22 cellular contexts compared by ENCODE assay signal in the genomic region with DNA sequence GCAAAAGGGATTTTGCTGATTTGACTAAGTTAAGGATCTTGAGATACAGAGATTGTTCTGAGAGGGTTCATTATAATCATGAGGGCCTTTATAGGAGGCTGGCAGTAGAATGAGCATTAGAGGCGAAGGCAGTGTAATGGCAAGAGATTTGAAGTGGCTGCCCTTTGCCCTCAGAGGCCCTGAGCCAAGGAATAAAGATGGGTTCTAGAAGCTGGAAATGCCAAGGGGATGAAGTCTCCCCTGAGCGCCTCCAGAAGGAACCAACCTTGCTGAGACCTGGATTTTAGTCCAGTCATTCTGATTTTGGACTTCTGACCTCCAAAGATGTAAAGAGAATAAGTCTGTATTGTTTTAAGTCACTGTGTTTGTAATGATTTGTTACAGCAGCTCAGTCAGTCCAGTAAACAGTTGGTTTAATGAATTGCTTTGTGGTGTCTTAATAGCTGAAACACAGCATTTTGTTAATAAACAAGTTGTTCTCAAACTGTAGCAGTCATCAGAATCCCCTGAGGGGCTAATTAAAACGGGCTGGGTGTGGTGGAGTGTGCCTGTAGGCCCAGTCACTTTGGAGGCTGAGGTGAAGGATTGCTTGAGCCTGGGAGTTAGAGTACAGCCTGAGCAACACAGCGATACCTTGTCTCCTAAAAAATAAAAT. TPM values are rescaled to one million over a fixed set of nuclear protein-coding genes. Genes with fewer than 3 reads are reported as not detected.
DNase-seq lines count a peak whose midpoint lies in the region; ATAC-seq, FAIRE-seq and TF ChIP-seq lines count a peak whose summit lies in the region.
"Had no signal": no experiment of that assay in that cellular context is flagged by ENCODE, and none has a peak within 500 bp of the region (broad histone marks: within the 10 kb centered on the region; RNA-seq: fewer than 3 reads in every experiment).

No MANE protein-coding gene starts in this region.

- H3K23ac ChIP-seq in mesenchymal stem cell (ENCODE audit: low read length in 2 of 2), result no peak overlapping the region

- H2BK12ac ChIP-seq in mesenchymal stem cell (ENCODE audit: low read length in 2 of 2), result no peak overlapping the region

- H3K4me2 ChIP-seq in GM12878 (ENCODE audit: control insufficient read depth, insufficient read depth) (no peak overlapping the region), mesenchymal stem cell (ENCODE audit: low read length, poor library complexity, severe bottlenecking) (no peak overlapping the region)

- DNase-seq in HFFc6, result no peak
- DNase-seq in GM12878 (ENCODE audit: low read depth, low spot score), result no peak
- DNase-seq in mesenchymal stem cell, result peak; percentile 53
- no peak for DNase-seq in mucosa of gallbladder (ENCODE audit: low spot score)
- no peak for DNase-seq in MG63
- DNase-seq in KG1 (lab: John Stamatoyannopoulos, UW), result no peak
- no peak for DNase-seq in GM20000 (ENCODE audit: low spot score)
- DNase-seq: ACHN; Caco-2; CD4-positive, alpha-beta memory T cell; DMS 273 treated with DMSO at 0.1 percent for 48 hours; DMS79 treated with DMSO at 0.1 percent for 48 hours; NCI-H1092 treated with DMSO at 0.1 percent for 48 hours; NCI-H1436 treated with DMSO at 0.1 percent for 48 hours; NCI-H1930; NCI-H226; NCI-H510A treated with DMSO at 0.1 percent for 48 hours; NCI-H748 treated with DMSO at 0.1 percent for 48 hours; SIG-M5 had no signal

- FAIRE-seq in GM12878 (lab: Jason Lieb, UNC), result no peak
- FAIRE-seq: GM12892, H1 had no signal

- no peak overlapping the region for H3K9ac ChIP-seq in GM12878 (ENCODE audit: control insufficient read depth, insufficient read depth, low read length)
- no peak overlapping the region for H3K9ac ChIP-seq in mesenchymal stem cell (ENCODE audit: low read length)
- H3K9ac ChIP-seq: BLaER1 treated with 17β-estradiol and CSF1 and Interleukin-3, amounts not matched to agents 10 nM and 100 nM had no signal

- no peak for TF ChIP-seq RAD21 in GM12878 (IDR thresholded peaks at IDR 0.05; ENCODE audit: insufficient read depth, low read depth, low read length)

- SMC1A ChIA-PET in GM12878 (lab: Charles Lee; ENCODE audit: uncharacterized antibody, unreplicated experiment), result interaction anchor here (1.1 to 4.9 kb wide), 3 partner anchors 9 to 18 kb away, joined by 3 to 26 read pairs (median 15); no protein-coding TSS in a partner anchor

- peaks cover 40% of the 10 kb centered on the region for H3K36me3 Mint-ChIP-seq in HFFc6 (ENCODE audit: low read depth)

- no peak for TF ChIP-seq POLR2A in GM12878 (IDR thresholded peaks at IDR 0.05; ENCODE audit: low read depth, low read length)

- no peak overlapping the region for H4K8ac ChIP-seq in mesenchymal stem cell (ENCODE audit: low read length)

- POLR2A ChIA-PET in GM12878 (lab: Charles Lee), result no interaction called here

- peak overlapping the region; percentile 46 for H2AK5ac ChIP-seq in mesenchymal stem cell (ENCODE audit: low read length, severe bottlenecking)

- intact Hi-C loops in GM12878 (cut with micrococcal nuclease; ENCODE audit: unreplicated experiment), result no loop called here

- no peak overlapping the region for H4K91ac ChIP-seq in mesenchymal stem cell (ENCODE audit: low read length)

- H3K79me1 ChIP-seq in mesenchymal stem cell (replicated peaks; ENCODE audit: low read length, poor library complexity, severe bottlenecking), result peaks cover 7% of the 10 kb centered on the region

- no peak overlapping the region for H3K4ac ChIP-seq in mesenchymal stem cell (ENCODE audit: low read depth in 1 of 2, low read length in 2 of 2)

- no peak overlapping the region for H2AFZ ChIP-seq in GM12878 (ENCODE audit: control insufficient read depth, low read depth, low read length)
- H2AFZ ChIP-seq in mesenchymal stem cell (ENCODE audit: low read depth, low read length), result no peak overlapping the region

- RAD21 ChIA-PET in GM12878 (lab: Charles Lee; ENCODE audit: unreplicated experiment), result interaction anchor here (0.9 to 1.0 kb wide), 2 partner anchors 9 to 18 kb away, joined by 3 to 5 read pairs; no protein-coding TSS in a partner anchor

- BruUV-seq in GM12878 (replicated peaks; lab: Mats Ljungman, UMichigan), result no TSS peak

- in situ Hi-C loops in GM12878 (cut with MboI), result no loop called here

- no peak overlapping the region; the same call in 1 of the 2 replicates for H3K4me3 Mint-ChIP-seq in HFFc6
- H3K4me3 Mint-ChIP-seq: CD4-positive, alpha-beta memory T cell had no signal

- H3K4me3 ChIP-seq in GM12878 (no peak overlapping the region), mesenchymal stem cell (ENCODE audit: insufficient read depth in 1 of 2, low read depth in 1 of 2, low read length in 2 of 2) (no peak overlapping the region), MG63 (no peak overlapping the region)
- H3K4me3 ChIP-seq: BLaER1 treated with 17β-estradiol and CSF1 and Interleukin-3, amounts not matched to agents 10 nM and 100 nM had no signal

- peaks cover 2% of the 10 kb centered on the region for H3K27me3 Mint-ChIP-seq in HFFc6 (ENCODE audit: insufficient read depth)
- H3K27me3 Mint-ChIP-seq: CD4-positive, alpha-beta memory T cell had no signal

- peak; percentile 40 for ATAC-seq in GM12878

- peak overlapping the region; percentile 19; the same call in 1 of the 2 replicates for H3K27ac Mint-ChIP-seq in HFFc6

- peaks cover 46% of the 10 kb centered on the region for H3K4me1 Mint-ChIP-seq in HFFc6 (ENCODE audit: low read depth)

- H3K4me1 ChIP-seq in GM12878 (ENCODE audit: control insufficient read depth, insufficient read depth, low read length), result no peaks in the 10 kb centered on the region
- H3K4me1 ChIP-seq in mesenchymal stem cell (ENCODE audit: control insufficient read depth, insufficient read depth, low read depth, low read length), result peaks cover 14% of the 10 kb centered on the region

- CTCF ChIA-PET in GM12878 (lab: Yijun Ruan, JAX), result interaction anchor here (1.2 kb wide), 1 partner anchor 17 kb away, joined by 3 read pairs; no protein-coding TSS in a partner anchor

- TF ChIP-seq EP300 in GM12878 (IDR thresholded peaks at IDR 0.05; ENCODE audit: borderline replicate concordance in 1 of 2, control insufficient read depth in 1 of 2, low read depth in 2 of 2, low read length in 2 of 2), result no peak

- no peaks in the 10 kb centered on the region for H4K20me1 ChIP-seq in GM12878 (ENCODE audit: control insufficient read depth, insufficient read depth)
- H4K20me1 ChIP-seq: BLaER1 treated with 17β-estradiol and CSF1 and Interleukin-3, amounts not matched to agents 10 nM and 100 nM had no signal

- H2BK15ac ChIP-seq in mesenchymal stem cell (ENCODE audit: low read depth, poor library complexity, severe bottlenecking), result no peak overlapping the region

- no peak overlapping the region for H3K14ac ChIP-seq in mesenchymal stem cell (ENCODE audit: low read length in 2 of 2)

- H3K9me3 ChIP-seq in GM12878 (replicated peaks; ENCODE audit: control insufficient read depth, insufficient read depth, low read length), result no peaks in the 10 kb centered on the region; the same call in 2 of the 3 replicates
- no peaks in the 10 kb centered on the region for H3K9me3 ChIP-seq in mesenchymal stem cell (ENCODE audit: control insufficient read depth, low read length)
- H3K9me3 ChIP-seq in MG63, result no peaks in the 10 kb centered on the region
- H3K9me3 ChIP-seq: Caco-2 had no signal

- H2BK5ac ChIP-seq in mesenchymal stem cell (ENCODE audit: low read depth, low read length, poor library complexity, severe bottlenecking), result no peak overlapping the region

- 92% methylated on average over 4 of the region's 4 CpGs for WGBS in GM12878 (ENCODE audit: insufficient coverage, insufficient replicate concordance, low lambda C conversion rate, missing lambda C conversion rate)
- 74% methylated on average over 4 of the region's 4 CpGs for WGBS in mesenchymal stem cell

- H2BK120ac ChIP-seq in mesenchymal stem cell (ENCODE audit: low read depth, low read length), result no peak overlapping the region

- no peak for TF ChIP-seq CTCF in HFFc6 (IDR thresholded peaks at IDR 0.05)
- no peak for TF ChIP-seq CTCF in GM12878 (IDR thresholded peaks at IDR 0.05 in 2 of 3, conservative IDR thresholded peaks at IDR 0.05 in 1 of 3; ENCODE audit: control insufficient read depth in 2 of 3, extremely low read depth in 1 of 3, insufficient read depth in 1 of 3, low read depth in 3 of 3, low read length in 3 of 3)
- no peak for TF ChIP-seq CTCF in GM20000 (IDR thresholded peaks at IDR 0.05; ENCODE audit: extremely low read depth, missing control alignments)

- no peaks in the 10 kb centered on the region; the same call in 1 of the 2 replicates for H3K9me3 Mint-ChIP-seq in HFFc6

- H3K27me3 ChIP-seq in GM12878 (replicated peaks in 1 of 2; ENCODE audit: control insufficient read depth in 2 of 2, insufficient read depth in 2 of 2, low read length in 1 of 2) (no peaks in the 10 kb centered on the region), mesenchymal stem cell (ENCODE audit: control insufficient read depth in 1 of 2, insufficient read depth in 1 of 2, low read length in 2 of 2) (no peaks in the 10 kb centered on the region), MG63 (no peaks in the 10 kb centered on the region)
- H3K27me3 ChIP-seq: BLaER1 treated with 17β-estradiol and CSF1 and Interleukin-3, amounts not matched to agents 10 nM and 100 nM had no signal

- H3K36me3 ChIP-seq in GM12878 (ENCODE audit: control insufficient read depth in 2 of 2, insufficient read depth in 2 of 2, low read length in 1 of 2), result no peaks in the 10 kb centered on the region
- H3K36me3 ChIP-seq in mesenchymal stem cell (ENCODE audit: control insufficient read depth in 1 of 2, insufficient read depth in 2 of 2, low read depth in 1 of 2, low read length in 2 of 2), result peaks cover 2 to 27% of the 10 kb centered on the region in 2 experiments
- peaks cover 30% of the 10 kb centered on the region for H3K36me3 ChIP-seq in MG63

- H3K27ac ChIP-seq in GM12878 (ENCODE audit: control insufficient read depth, insufficient read depth) (no peak overlapping the region), mesenchymal stem cell (ENCODE audit: low read length, poor library complexity, severe bottlenecking) (no peak overlapping the region)
- H3K27ac ChIP-seq: BLaER1 treated with 17β-estradiol and CSF1 and Interleukin-3, amounts not matched to agents 10 nM and 100 nM had no signal

- no peak overlapping the region for H3K18ac ChIP-seq in mesenchymal stem cell (ENCODE audit: low read depth in 1 of 2, low read length in 2 of 2)

- no peaks in the 10 kb centered on the region for H3K79me2 ChIP-seq in GM12878 (ENCODE audit: control insufficient read depth, insufficient read depth, low read length)

RNA-seq across cellular contexts. Expression of a gene that starts 23.2 kb away (rescaled TPM):
- total RNA-seq in HFFc6 (2021; fragmentation: NEBNext Ultra II Directional; extraction: Animal tissue kit (Norgen Biotek cat#: 25700)), result 100 to 1,000 TPM; 139 to 183 (median 150) TPM
- total RNA-seq in GM12878 (2013; cell fraction: nucleolus; rRNA removed), result 41.5 and 42.2 TPM in 2 replicates
- total RNA-seq in GM12878 (2014; rRNA removed) (103 and 127 TPM in 2 replicates), GM12878 (2014; rRNA removed; fragmentation: Illumina TruSeq; extraction: Trizol) (63.0 and 66.7 TPM in 2 replicates), GM12878 (2021) (80.0 and 80.2 TPM in 2 replicates), mucosa of gallbladder (64.4 TPM)
- 58.0 TPM for polyA plus RNA-seq in GM12878 (2011; ENCODE audit: low read depth)
- polyA plus RNA-seq in GM12878 (2011; rRNA removed) (188 and 194 TPM in 2 replicates), GM12878 (2014; fragmentation: Illumina TruSeq; extraction: Trizol) (130 and 179 TPM in 2 replicates), GM12878 (2014; fragmentation: Nextera tagmentation; extraction: Ambion mirVana) (100 to 1,000 TPM; 311 to 366 TPM), GM12878 (2014; rRNA removed) (195 and 236 TPM in 2 replicates), GM12878 (2016; fragmentation: Nextera tagmentation; extraction: Ambion mirVana) (100 to 1,000 TPM; 185 to 187 TPM)
- 89.8 and 172 TPM in 2 replicates for polyA plus RNA-seq in GM12878 (2011; cell fraction: cytosol; rRNA removed)
- 74.7 and 110 TPM in 2 replicates for polyA plus RNA-seq in GM12878 (2011; cell fraction: nucleus; rRNA removed)
- 135 and 145 TPM in 2 replicates for polyA plus RNA-seq in GM12878 (2012)
- 69.4 and 81.1 TPM in 2 replicates for polyA minus RNA-seq in GM12878 (2011; rRNA and poly(A)+ RNA removed)
- 9.3 and 12.3 TPM in 2 replicates for polyA minus RNA-seq in GM12878 (2011; cell fraction: cytosol; rRNA and poly(A)+ RNA removed)
- 41.7 and 62.0 TPM in 2 replicates for polyA minus RNA-seq in GM12878 (2011; cell fraction: nucleus; rRNA and poly(A)+ RNA removed)
- 137 TPM for polyA plus RNA-seq in mesenchymal stem cell (2013, experiment 1 of 2)
- 143 TPM for polyA plus RNA-seq in mesenchymal stem cell (2013, experiment 2 of 2)
- 87.3 and 120 TPM in 2 replicates for total RNA-seq in MG63 (2014; rRNA removed; shearing (Covaris generic); ENCODE audit: low replicate concordance)
